8 cellular contexts compared by ENCODE assay signal in genomic region chr1:155091071-155092051, GRCh38. TPM values are rescaled to one million over a fixed set of nuclear protein-coding genes. Genes with fewer than 3 reads are reported as not detected.
DNase-seq lines count a peak whose midpoint lies in the region; ATAC-seq and TF ChIP-seq lines count a peak whose summit lies in the region.

No MANE protein-coding gene starts in this region.

- intact Hi-C loops in A673 (cut with micrococcal nuclease; ENCODE audit: unreplicated experiment) = loop anchor here (1.0 to 5.0 kb wide), 2 partner anchors 36 to 77 kb away; partner anchors contain the start of gene EFNA1

- no TSS peak for BruUV-seq in A673 (replicated peaks; lab: Mats Ljungman, UMichigan)

- CTCF ChIA-PET in A673 (lab: Charles Lee) = interaction anchor here (0.5 to 4.1 kb wide), 16 partner anchors 10 to 557 kb away, joined by 3 to 89 read pairs (median 6); partner anchors contain the start of genes KRTCAP2, TRIM46 and UBE2Q1

- ATAC-seq in activated CD4-positive, CD25-positive, alpha-beta regulatory T cell treated with anti-CD3 and anti-CD28 coated beads, Interleukin-2, amount 50 U/mL, for 24 hours = peak; percentile 68 to 80
- ATAC-seq in GM18861 (IDR thresholded peaks at IDR 0.05; ENCODE audit: unreplicated experiment) = no peak

- DNase-seq in A673 (ENCODE audit: low spot score) = peak; percentile 91
- DNase-seq in GM20000 (ENCODE audit: low spot score) = peak; percentile 76
- peak; percentile 93 for DNase-seq in NCI-H2227 (lab: John Stamatoyannopoulos, UW; ENCODE audit: unreplicated experiment)
- DNase-seq in cardiac fibroblast (ENCODE audit: low read depth in 2 of 2) = peak; percentile 71 to 75
- DNase-seq in kidney glomerular epithelial cell (lab: John Stamatoyannopoulos, UW) = peak; percentile 20
- DNase-seq in stimulated activated CD4-positive, alpha-beta T cell treated with anti-CD3 and anti-CD28 coated beads, Interleukin-2, amount 100 ng/mL, for 4 hours (ENCODE audit: low read depth) = peak; percentile 72

- peak; percentile 99 for TF ChIP-seq CTCF in A673 (conservative IDR thresholded peaks at IDR 0.05; ENCODE audit: low read depth, low read length)
- peak; percentile 93 for TF ChIP-seq CTCF in GM20000 (IDR thresholded peaks at IDR 0.05; ENCODE audit: extremely low read depth, missing control alignments)
- TF ChIP-seq CTCF in cardiac fibroblast (IDR thresholded peaks at IDR 0.05; ENCODE audit: low read depth, low read length) = peak; percentile 99

- POLR2A ChIA-PET in A673 (lab: Charles Lee; ENCODE audit: low non-redundant PET) = interaction anchor here (0.6 kb wide), 2 partner anchors 26 to 63 kb away, joined by 4 to 6 read pairs; no protein-coding TSS in a partner anchor

- H3K9me3 ChIP-seq in A673 (ENCODE audit: low read depth, low read length, poor library complexity, severe bottlenecking) = no peaks in the 10 kb centered on the region

- H3K27ac ChIP-seq in A673 (ENCODE audit: low read depth, low read length, poor library complexity, severe bottlenecking) = no peak overlapping the region

- H3K4me1 ChIP-seq in A673 (ENCODE audit: insufficient read depth, low read length, poor library complexity, severe bottlenecking) = peaks cover 7% of the 10 kb centered on the region

- no peaks in the 10 kb centered on the region for H3K36me3 ChIP-seq in A673 (ENCODE audit: insufficient read depth, low read length, poor library complexity, severe bottlenecking)

- H3K4me3 ChIP-seq in A673 (ENCODE audit: low read depth, low read length, poor library complexity, severe bottlenecking) (no peak overlapping the region), cardiac fibroblast (replicated peaks in 1 of 2; ENCODE audit: low read depth in 2 of 2, low read length in 2 of 2) (peak overlapping the region in 1 of 2 donors; percentile 8)

- no peaks in the 10 kb centered on the region for H3K27me3 ChIP-seq in A673 (replicated peaks; ENCODE audit: insufficient read depth, low read depth, low read length, poor library complexity)

RNA-seq across cellular contexts. Expression of gene EFNA3, which starts 12.7 kb away (rescaled TPM):
- 5.8 and 8.9 TPM in 2 replicates for total RNA-seq in A673 (2021)

RNA-seq across cellular contexts. Expression of gene EFNA4, which starts 27.8 kb away (rescaled TPM):
- total RNA-seq in A673 (2021) = 17.0 and 18.8 TPM in 2 replicates

RNA-seq across cellular contexts. Expression of gene EFNA1, which starts 36.3 kb away (rescaled TPM):
- total RNA-seq in A673 (2021) = 0.90 and 1.0 TPM in 2 replicates

RNA-seq across cellular contexts. Expression of gene ADAM15, which starts 40.2 kb away (rescaled TPM):
- 36.3 and 48.5 TPM in 2 replicates for total RNA-seq in A673 (2021)

RNA-seq across cellular contexts. Expression of gene SLC50A1, which starts 44.3 kb away (rescaled TPM):
- total RNA-seq in A673 (2021) = 30.3 and 33.8 TPM in 2 replicates

Comparison
In these comparisons a context has a peak if more than half of its experiments do, and no peak if none do; other contexts are left out.
1. DNase-seq: peak in every context shown above with its lines; median percentile 93 in NCI-H2227; 91 in A673; 76 in GM20000; 73 in cardiac fibroblast; 72 in stimulated activated CD4-positive, alpha-beta T cell treated with anti-CD3 and anti-CD28 coated beads, Interleukin-2, amount 100 ng/mL, for 4 hours; 20 in kidney glomerular epithelial cell.